Comparison of ENCODE assay signal across 8 cellular contexts in genomic region chr19:42420055-42420544, GRCh38. TPM values are rescaled to one million over a fixed set of nuclear protein-coding genes. Genes with fewer than 3 reads are reported as not detected.
DNase-seq lines count a peak whose midpoint lies in the region; ATAC-seq, FAIRE-seq and TF ChIP-seq lines count a peak whose summit lies in the region.

No MANE protein-coding gene starts in this region.

- no peaks in the 10 kb centered on the region for H3K9me3 ChIP-seq in pancreas

- ATAC-seq in pancreas (peak in 3 of 4 donors; percentile 27 to 52 (median 40)), HG03354 (IDR thresholded peaks at IDR 0.05; ENCODE audit: poor library complexity, severe bottlenecking, unreplicated experiment) (no peak)

- FAIRE-seq in pancreas (lab: Jason Lieb, UNC): no peak

- intact Hi-C loops in pancreas (cut with DNase I): no loop called here

- H3K27ac ChIP-seq in pancreas: no peak overlapping the region

- H3K36me3 ChIP-seq in pancreas: no peaks in the 10 kb centered on the region

- H3K4me3 ChIP-seq in epithelial cell of proximal tubule (ENCODE audit: low read depth, low read length) (no peak overlapping the region), pancreas (no peak overlapping the region)

- H3K4me1 ChIP-seq in pancreas: peaks cover 0 to 8% (median 0%) of the 10 kb centered on the region in 3 donors

- TF ChIP-seq CTCF in epithelial cell of proximal tubule (conservative IDR thresholded peaks at IDR 0.05; ENCODE audit: low read depth, low read length): peak; percentile 85
- peak; percentile 16 to 45 (median 30) for TF ChIP-seq CTCF in pancreas (IDR thresholded peaks at IDR 0.05)

- H3K27me3 ChIP-seq in pancreas: no peaks in the 10 kb centered on the region

- DNase-seq in AG08395 (ENCODE audit: low spot score) (peak; percentile 68), GM19238 (ENCODE audit: insufficient read length, low spot score) (peak; percentile 84), NCI-H69 (lab: John Stamatoyannopoulos, UW) (peak; percentile 46), epithelial cell of proximal tubule (ENCODE audit: low read depth) (no peak), pancreas (peak in 4 of 6 donors; percentile 42 to 81 (median 58)), ecto neural progenitor cell (ENCODE audit: low spot score) (no peak)
- DNase-seq in activated CD8-positive, alpha-beta memory T cell treated with anti-CD3 and anti-CD28 coated beads for 24 hours: peak; percentile 84

- 34 to 36% methylated on average over 10 of the region's 10 CpGs for WGBS in pancreas, 2 donors

RNA-seq across cellular contexts. Expression of gene LIPE, which starts 7.1 kb away (rescaled TPM):
- total RNA-seq in epithelial cell of proximal tubule (3.7 and 11.4 TPM in 2 replicates), pancreas (10 to 100 TPM in 1 of 6 donors, 1 to 10 TPM in 5; 1.6 to 14.4 (median 4.0) TPM)
- polyA plus RNA-seq in pancreas: 10 to 100 TPM in 1 of 2 donors, 1 to 10 TPM in 1; 6.4 to 38.3 TPM

RNA-seq across cellular contexts. Expression of gene CXCL17, which starts 22.6 kb away (rescaled TPM):
- total RNA-seq in epithelial cell of proximal tubule: not detected in 2 replicates
- total RNA-seq in pancreas: 10 to 100 TPM in 4 of 6 donors, 1 to 10 TPM in 2; 5.1 to 42.1 (median 11.8) TPM
- polyA plus RNA-seq in pancreas: 1 to 10 TPM; 4.3 to 4.7 TPM

RNA-seq across cellular contexts. Expression of gene CNFN, which starts 30.0 kb away (rescaled TPM):
- total RNA-seq in epithelial cell of proximal tubule (5.0 and 5.7 TPM in 2 replicates), pancreas (1 to 10 TPM in 1 of 6 donors, under 1 TPM in 4, not detected in 1; 0.32 to 1.9 (median 0.61) TPM)
- 1 to 10 TPM; 4.0 to 4.2 TPM for polyA plus RNA-seq in pancreas

Comparison
In these comparisons a context has a peak if more than half of its experiments do, and no peak if none do; other contexts are left out.
1. DNase-seq: peak in AG08395 (single experiment), GM19238 (single experiment), NCI-H69 (single experiment), activated CD8-positive, alpha-beta memory T cell treated with anti-CD3 and anti-CD28 coated beads for 24 hours (single experiment) and pancreas (4 of 6); none in epithelial cell of proximal tubule (single experiment) and ecto neural progenitor cell (single experiment).